ENCODE assay signal across 11 cellular contexts in the genomic region with DNA sequence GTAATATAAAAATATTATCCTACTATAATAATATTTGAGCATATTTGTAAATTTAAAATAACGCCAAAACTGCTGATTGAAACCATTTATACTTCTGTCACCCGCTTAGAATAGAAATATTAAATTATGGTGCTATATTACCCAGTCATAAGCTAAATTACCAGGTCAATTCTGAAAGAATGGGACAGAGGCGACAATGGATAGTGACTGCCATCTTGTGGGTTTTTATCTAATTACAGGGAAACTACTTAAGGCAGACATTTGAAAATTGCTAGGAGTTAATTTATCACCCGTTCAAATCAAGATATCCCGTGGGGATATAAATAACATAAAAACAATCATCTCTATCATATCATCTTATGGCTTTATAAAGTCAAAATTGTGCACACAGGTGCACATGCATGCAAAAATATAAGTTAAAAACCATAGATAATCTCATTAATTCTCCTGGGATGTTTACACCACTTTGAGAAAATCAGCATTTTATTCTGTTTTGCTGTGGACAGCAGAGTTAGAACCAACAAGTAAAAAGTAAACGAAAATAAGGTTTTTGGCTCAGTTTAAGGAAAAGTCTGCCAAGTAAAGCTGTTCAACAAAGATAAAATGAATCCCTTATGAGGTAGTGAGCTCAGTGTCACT. TPM values are rescaled to one million over a fixed set of nuclear protein-coding genes. Genes with fewer than 3 reads are reported as not detected.
DNase-seq lines count a peak whose midpoint lies in the region; ATAC-seq, FAIRE-seq and TF ChIP-seq lines count a peak whose summit lies in the region.
"Had no signal": no experiment of that assay in that cellular context is flagged by ENCODE, and none has a peak within 500 bp of the region (broad histone marks: within the 10 kb centered on the region; RNA-seq: fewer than 3 reads in every experiment).

No MANE protein-coding gene starts in this region.

- H3K4me1 Mint-ChIP-seq in CD8-positive, alpha-beta memory T cell, result no peaks in the 10 kb centered on the region

- H3K36me3 ChIP-seq in HAP-1 (replicated peaks), result no peaks in the 10 kb centered on the region
- H3K36me3 ChIP-seq in CD8-positive, alpha-beta memory T cell (ENCODE audit: insufficient read depth, low read length), result no peaks in the 10 kb centered on the region

- no peak overlapping the region for H3K4me3 ChIP-seq in HAP-1
- H3K4me3 ChIP-seq in fibroblast of the aortic adventitia (ENCODE audit: low read depth, low read length), result no peak overlapping the region
- H3K4me3 ChIP-seq in CD8-positive, alpha-beta memory T cell (ENCODE audit: low read length), result no peak overlapping the region

- peak; percentile 55 for FAIRE-seq in RCC 7860 (lab: Jason Lieb, UNC)
- FAIRE-seq: colon had no signal

- no peak overlapping the region for H3K4me3 Mint-ChIP-seq in CD8-positive, alpha-beta memory T cell

- DNase-seq in AML-193 (lab: John Stamatoyannopoulos, UW) (peak; percentile 3 to 34), HAP-1 (ENCODE audit: low spot score in 2 of 2) (peak; percentile 14 to 42), RCC 7860 (ENCODE audit: low spot score) (peak; percentile 16), fibroblast of the aortic adventitia (ENCODE audit: low read depth) (peak; percentile 7), cerebellum (ENCODE audit: low spot score) (no peak)
- DNase-seq in CD8-positive, alpha-beta memory T cell, result no peak

- POLR2A ChIA-PET in CD8-positive, alpha-beta memory T cell (lab: Charles Lee), result no interaction called here

- H3K27me3 Mint-ChIP-seq in CD8-positive, alpha-beta memory T cell, result peaks cover 11 to 36% of the 10 kb centered on the region in 2 donors

- TF ChIP-seq CTCF in fibroblast of the aortic adventitia (IDR thresholded peaks at IDR 0.05; ENCODE audit: insufficient read depth, low read length), result no peak

- H3K27ac Mint-ChIP-seq in CD8-positive, alpha-beta memory T cell, result no peak overlapping the region

- CTCF ChIA-PET in CD8-positive, alpha-beta memory T cell (lab: Charles Lee), result no interaction called here

- H3K9me3 Mint-ChIP-seq in CD8-positive, alpha-beta memory T cell, result no peaks in the 10 kb centered on the region

- H3K27ac ChIP-seq in CD8-positive, alpha-beta memory T cell (ENCODE audit: low read depth, low read length), result no peak overlapping the region

- in situ Hi-C loops in HAP-1 (cut with MboI; ENCODE audit: low sequenced_read_pairs), result no loop called here

- no peak for ATAC-seq in HG03342 (IDR thresholded peaks at IDR 0.05; ENCODE audit: unreplicated experiment)
- no peak for ATAC-seq in HG03139 (IDR thresholded peaks at IDR 0.05; ENCODE audit: unreplicated experiment)

- no peaks in the 10 kb centered on the region for H3K36me3 Mint-ChIP-seq in CD8-positive, alpha-beta memory T cell

- peaks cover 25% of the 10 kb centered on the region for H3K27me3 ChIP-seq in HAP-1 (ENCODE audit: low read depth)
- H3K27me3 ChIP-seq in CD8-positive, alpha-beta memory T cell (ENCODE audit: insufficient read depth, low read length, poor library complexity, severe bottlenecking), result no peaks in the 10 kb centered on the region

- H3K9me3 ChIP-seq in HAP-1, result no peaks in the 10 kb centered on the region
- H3K9me3 ChIP-seq in CD8-positive, alpha-beta memory T cell (ENCODE audit: low read length), result no peaks in the 10 kb centered on the region

- H3K4me1 ChIP-seq in HAP-1, result no peaks in the 10 kb centered on the region
- no peaks in the 10 kb centered on the region for H3K4me1 ChIP-seq in CD8-positive, alpha-beta memory T cell (ENCODE audit: insufficient read depth, low read length)

RNA-seq across cellular contexts. Expression of a gene that starts 41.3 kb away (rescaled TPM):
- not detected in 2 replicates for total RNA-seq in fibroblast of the aortic adventitia (ENCODE audit: low replicate concordance)
- under 1 TPM in 1 of 2 experiments, not detected in 1; 0.07 TPM for total RNA-seq in CD8-positive, alpha-beta memory T cell
- 1.2 TPM for polyA plus RNA-seq in CD8-positive, alpha-beta memory T cell
- not detected for total RNA-seq in cerebellum
- total RNA-seq: pulmonary artery endothelial cell; T-helper 2 cell treated with Interferon-gamma antibody and Interleukin-4, amounts not matched to agents 100 ng/mL and 5 ng/mL, for 36 hours had no signal

RNA-seq across cellular contexts. Expression of a gene that starts 52.2 kb away (rescaled TPM):
- 0.09 and 0.41 TPM in 2 replicates for total RNA-seq in fibroblast of the aortic adventitia (ENCODE audit: low replicate concordance)
- under 1 TPM; 0.11 to 0.16 TPM for total RNA-seq in CD8-positive, alpha-beta memory T cell
- polyA plus RNA-seq in CD8-positive, alpha-beta memory T cell, result not detected
- total RNA-seq in cerebellum, result 6.3 TPM

Comparison
In these comparisons a context has a peak if more than half of its experiments do, and no peak if none do; other contexts are left out.
1. DNase-seq: peak in AML-193 (2 of 2), HAP-1 (2 of 2), RCC 7860 (single experiment) and fibroblast of the aortic adventitia (single experiment); none in CD8-positive, alpha-beta memory T cell (0 of 5) and cerebellum (single experiment).